Comparison of ENCODE assay signal across 8 cellular contexts in the genomic region with DNA sequence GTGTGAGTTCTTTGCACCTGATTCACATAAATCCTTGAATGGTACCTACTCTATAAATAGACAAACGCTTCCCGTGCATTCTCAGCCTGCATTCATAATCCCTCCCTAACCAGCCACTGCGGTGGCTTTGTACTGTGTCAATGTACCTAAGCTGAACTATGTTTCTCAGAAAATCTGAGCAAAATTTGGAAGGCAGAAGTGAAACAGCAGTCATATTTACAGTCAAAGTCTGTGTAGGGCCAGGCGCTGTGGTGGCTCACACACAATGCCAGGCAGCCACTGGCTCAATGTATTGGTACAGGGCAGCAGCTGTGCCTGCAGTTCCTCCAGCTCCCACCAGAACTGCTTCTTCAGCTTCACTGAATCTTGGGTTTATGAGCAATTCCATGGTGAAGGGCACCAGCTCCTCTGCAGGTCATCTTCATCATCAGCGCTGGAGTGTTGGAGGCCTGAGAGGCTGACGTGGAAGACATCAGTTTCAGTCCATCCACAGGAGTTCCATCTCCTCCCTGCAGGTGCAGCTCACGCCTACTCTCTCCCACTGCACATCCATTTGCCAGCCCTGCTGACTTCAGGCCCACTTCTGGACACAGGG. TPM values are rescaled to one million over a fixed set of nuclear protein-coding genes. Genes with fewer than 3 reads are reported as not detected.
DNase-seq lines count a peak whose midpoint lies in the region; ATAC-seq and TF ChIP-seq lines count a peak whose summit lies in the region.

No MANE protein-coding gene starts in this region.

- H3K36me3 ChIP-seq in OCI-LY3 (replicated peaks; ENCODE audit: low read depth, low read length), result no peaks in the 10 kb centered on the region

- no peaks in the 10 kb centered on the region for H4K20me1 ChIP-seq in OCI-LY3 (ENCODE audit: insufficient read depth, low read length)

- H3K4me3 ChIP-seq in AG04450 (ENCODE audit: low read depth, low read length) (no peak overlapping the region), OCI-LY3 (ENCODE audit: low read length) (no peak overlapping the region)

- peak overlapping the region in 1 of 2 donors; percentile 12 for H3K27ac Mint-ChIP-seq in effector memory CD8-positive, alpha-beta T cell

- H3K79me2 ChIP-seq in OCI-LY3 (ENCODE audit: low read length), result no peaks in the 10 kb centered on the region

- no peaks in the 10 kb centered on the region for H3K27me3 Mint-ChIP-seq in effector memory CD8-positive, alpha-beta T cell

- TF ChIP-seq CTCF in AG04450 (IDR thresholded peaks at IDR 0.05; ENCODE audit: low read depth, low read length), result peak; percentile 34
- no peak for TF ChIP-seq CTCF in OCI-LY3 (IDR thresholded peaks at IDR 0.05; ENCODE audit: low read depth, low read length)

- POLR2A ChIA-PET in AG04450 (lab: Yijun Ruan, JAX), result no interaction called here

- DNase-seq in AG04450 (ENCODE audit: low read depth, low spot score) (no peak), activated gamma-delta T cell (lab: John Stamatoyannopoulos, UW) (no peak), NCI-H2107 treated with DMSO at 0.1 percent for 48 hours (lab: John Stamatoyannopoulos, UW; ENCODE audit: unreplicated experiment) (no peak)
- DNase-seq in effector memory CD8-positive, alpha-beta T cell, result no peak
- DNase-seq in stimulated activated CD4-positive, alpha-beta T cell treated with anti-CD3 and anti-CD28 coated beads, Interleukin-1b, Interleukin-23, amount 100 ng/mL, for 48 hours, result peak; percentile 68

- peaks cover 15% of the 10 kb centered on the region for H3K4me1 ChIP-seq in OCI-LY3 (ENCODE audit: low read length)

- no peaks in the 10 kb centered on the region for H3K36me3 Mint-ChIP-seq in effector memory CD8-positive, alpha-beta T cell (ENCODE audit: insufficient read depth)

- peaks cover 16% of the 10 kb centered on the region in 2 donors for H3K4me1 Mint-ChIP-seq in effector memory CD8-positive, alpha-beta T cell (ENCODE audit: low read depth in 2 of 2)

- no peak overlapping the region; the same call in 1 of the 2 replicates for H3K9ac ChIP-seq in OCI-LY3 (ENCODE audit: low read length)

- no peak overlapping the region for H3K27ac ChIP-seq in AG04450 (ENCODE audit: low read depth, low read length)
- peak overlapping the region; percentile 61 for H3K27ac ChIP-seq in OCI-LY3 (ENCODE audit: low read length)

- H3K4me3 Mint-ChIP-seq in effector memory CD8-positive, alpha-beta T cell, result no peak overlapping the region

- H2AFZ ChIP-seq in OCI-LY3 (ENCODE audit: low read depth, low read length), result 0 out of 2 replicates have a peak overlapping the region, but pooled peaks have one; percentile 39

- ATAC-seq in GM18867 (IDR thresholded peaks at IDR 0.05; ENCODE audit: unreplicated experiment), result peak; percentile 99
- peak; percentile 97 for ATAC-seq in HG02938 (IDR thresholded peaks at IDR 0.05; ENCODE audit: unreplicated experiment)
- ATAC-seq in effector memory CD8-positive, alpha-beta T cell (replicated peaks), result peak; percentile 71

- no peaks in the 10 kb centered on the region for H3K27me3 ChIP-seq in AG04450 (ENCODE audit: control insufficient read depth, insufficient read depth, low read length)
- no peaks in the 10 kb centered on the region for H3K27me3 ChIP-seq in OCI-LY3 (ENCODE audit: low read depth, low read length)

- CTCF ChIA-PET in AG04450 (lab: Charles Lee), result no interaction called here

- H3K9me3 Mint-ChIP-seq in effector memory CD8-positive, alpha-beta T cell, result no peaks in the 10 kb centered on the region

- peak overlapping the region; percentile 56 for H3K4me2 ChIP-seq in OCI-LY3 (ENCODE audit: low read length)

- H3K9me3 ChIP-seq in AG04450 (ENCODE audit: control insufficient read depth, insufficient read depth, low read length) (no peaks in the 10 kb centered on the region; the same call in none of the 2 replicates), OCI-LY3 (ENCODE audit: insufficient read depth, low read length) (no peaks in the 10 kb centered on the region)

RNA-seq across cellular contexts. Expression of a gene that starts 32.3 kb away (rescaled TPM):
- polyA plus RNA-seq in AG04450 (2011; rRNA removed), result 31.4 and 39.2 TPM in 2 replicates
- polyA minus RNA-seq in AG04450 (2011; rRNA and poly(A)+ RNA removed), result 43.2 and 46.4 TPM in 2 replicates
